In genomic region chr11:67955461-67956007, GRCh38 we compare ENCODE assay signal across 8 cellular contexts. TPM values are rescaled to one million over a fixed set of nuclear protein-coding genes. Genes with fewer than 3 reads are reported as not detected.
DNase-seq lines count a peak whose midpoint lies in the region; ATAC-seq and TF ChIP-seq lines count a peak whose summit lies in the region.
"Not testable (repeated sequence)": the region's sequence is repeated elsewhere in the genome, so short reads cannot be mapped to it uniquely, and the experiment has no call there.

No MANE protein-coding gene starts in this region.

- ATAC-seq in memory B cell (ENCODE audit: low read depth), result peak; percentile 77

- intact Hi-C loops in esophagus muscularis mucosa (cut with DNase I), result not testable (repeated sequence)

- not testable (repeated sequence) for TF ChIP-seq EP300 in esophagus muscularis mucosa (IDR thresholded peaks at IDR 0.05)

- H3K27me3 ChIP-seq in ACC112 (ENCODE audit: insufficient read depth, low read length), result not testable (repeated sequence)
- peaks cover 0 to 24% (median 0%) of the 10 kb centered on the region in 4 donors for H3K27me3 ChIP-seq in esophagus muscularis mucosa

- H3K36me3 Mint-ChIP-seq in memory B cell, result not testable (repeated sequence)

- not testable (repeated sequence) for H3K36me3 ChIP-seq in ACC112 (ENCODE audit: insufficient read depth, low read length); esophagus muscularis mucosa

- not testable (repeated sequence) for H3K4me1 Mint-ChIP-seq in memory B cell

- in situ Hi-C loops in GM13977 (cut with MboI; ENCODE audit: low pct_unique_long_range_greater_than_20kb, low sequenced_read_pairs, unreplicated experiment), result loop anchor here (25.0 kb wide), 1 partner anchor 93 kb away; no protein-coding TSS in a partner anchor

- not testable (repeated sequence) for H2AFZ ChIP-seq in ACC112 (ENCODE audit: low read length, unreplicated experiment)

- not testable (repeated sequence) for H3K4me1 ChIP-seq in ACC112 (ENCODE audit: control insufficient read depth, insufficient read depth, low read length, unreplicated experiment); esophagus muscularis mucosa

- TF ChIP-seq POLR2A in esophagus muscularis mucosa (IDR thresholded peaks at IDR 0.05; ENCODE audit: low read depth), result not testable (repeated sequence)

- H3K27ac Mint-ChIP-seq in memory B cell, result peak overlapping the region; percentile 49

- H3K4me3 ChIP-seq in ACC112 (ENCODE audit: low read depth, low read length), result peak overlapping the region; percentile 75
- peak overlapping the region; percentile 61 to 68 (median 62) for H3K4me3 ChIP-seq in esophagus muscularis mucosa

- H3K4me3 Mint-ChIP-seq in memory B cell, result peak overlapping the region; percentile 84

- H3K9me3 ChIP-seq in esophagus muscularis mucosa, result not testable (repeated sequence)

- peak; percentile 89 for DNase-seq in GM13977 (ENCODE audit: low spot score)
- peak; percentile 31 for DNase-seq in NCI-H2029 (lab: John Stamatoyannopoulos, UW)
- peak; percentile 43 to 71 (median 63) for DNase-seq in T-helper 1 cell
- peak; percentile 73 for DNase-seq in activated gamma-delta T cell treated with Interleukin-2 at 50 U/mL for 16 hours
- not testable (repeated sequence) for DNase-seq in esophagus muscularis mucosa (ENCODE audit: extremely low spot score)
- peak; percentile 82 to 93 for DNase-seq in memory B cell (ENCODE audit: low spot score in 2 of 2)
- DNase-seq in stimulated activated CD4-positive, alpha-beta T cell treated with anti-CD3 and anti-CD28 coated beads, Interleukin-1b, Interleukin-23, amount 100 ng/mL, for 1 hour (ENCODE audit: low read depth in 2 of 2), result peak; percentile 43 to 65

- TF ChIP-seq CTCF in GM13977 (IDR thresholded peaks at IDR 0.05; ENCODE audit: extremely low read depth, insufficient read depth, missing control alignments) (peak; percentile 89), esophagus muscularis mucosa (IDR thresholded peaks at IDR 0.05) (peak; percentile 63 to 87 (median 83))

- 5% methylated on average over 11 of the region's 57 CpGs for WGBS in esophagus muscularis mucosa

- H3K79me2 ChIP-seq in ACC112 (ENCODE audit: control insufficient read depth, insufficient read depth, low read length, unreplicated experiment), result not testable (repeated sequence)

- H3K9me3 Mint-ChIP-seq in memory B cell, result not testable (repeated sequence)

- peaks cover 23% of the 10 kb centered on the region for H3K27me3 Mint-ChIP-seq in memory B cell

- not testable (repeated sequence) for H3K27ac ChIP-seq in ACC112 (ENCODE audit: low read depth, low read length)
- H3K27ac ChIP-seq in esophagus muscularis mucosa (replicated peaks in 1 of 4), result peak overlapping the region in 1 of 4 donors; percentile 38

RNA-seq across cellular contexts. Expression of gene UNC93B1, which starts 48.4 kb away (rescaled TPM):
- 10 to 100 TPM; 16.6 to 38.4 (median 31.6) TPM for total RNA-seq in esophagus muscularis mucosa

RNA-seq across cellular contexts. Expression of gene ALDH3B1, which starts 54.6 kb away (rescaled TPM):
- 10 to 100 TPM; 10.6 to 17.2 (median 12.6) TPM for total RNA-seq in esophagus muscularis mucosa
